ENCODE assay signal across 8 cellular contexts in genomic region chr6:89145962-89146747, GRCh38. TPM values are rescaled to one million over a fixed set of nuclear protein-coding genes. Genes with fewer than 3 reads are reported as not detected.
DNase-seq lines count a peak whose midpoint lies in the region; ATAC-seq and TF ChIP-seq lines count a peak whose summit lies in the region.

Gene PM20D2, plus strand, starts transcription at chr6:89146055. Its CDS starts 90 bp downstream, at chr6:89146145.

- H3K4me3 Mint-ChIP-seq in activated naive CD4-positive, alpha-beta T cell treated with anti-CD3 and anti-CD28 coated beads for 36 hours, result peak within 1 kb of the TSS; percentile 90
- peak within 1 kb of the TSS; percentile 93 for H3K4me3 Mint-ChIP-seq in type B pancreatic cell

- H3K4me1 Mint-ChIP-seq in activated naive CD4-positive, alpha-beta T cell treated with anti-CD3 and anti-CD28 coated beads for 36 hours (ENCODE audit: low read depth), result peaks cover 27% of the 10 kb centered on the region
- H3K4me1 Mint-ChIP-seq in type B pancreatic cell (ENCODE audit: unreplicated experiment), result peaks cover 27% of the 10 kb centered on the region

- H3K36me3 ChIP-seq in DOHH2 (ENCODE audit: control insufficient read depth, low read length) (peaks cover 30% of the 10 kb centered on the region), HUES64 (ENCODE audit: insufficient read depth, low read length) (no peaks in the 10 kb centered on the region), SJSA1 (peaks cover 27% of the 10 kb centered on the region)

- DNase-seq in SJSA1 (ENCODE audit: low read depth in 1 of 2, low spot score in 2 of 2), result peak; percentile 72 to 84
- DNase-seq in activated naive CD4-positive, alpha-beta T cell treated with anti-CD3 and anti-CD28 coated beads for 36 hours, result peak; percentile 59
- peak; percentile 4 to 84 (median 68) for DNase-seq in head of caudate nucleus
- peak; percentile 32 to 93 (median 50) for DNase-seq in posterior cingulate gyrus
- DNase-seq in type B pancreatic cell (ENCODE audit: extremely low spot score, unreplicated experiment), result peak; percentile 77

- peaks cover 8% of the 10 kb centered on the region for H3F3A ChIP-seq in DOHH2 (ENCODE audit: control insufficient read depth, insufficient read depth)

- peak within 1 kb of the TSS; percentile 96 for H3K4me3 ChIP-seq in DOHH2 (ENCODE audit: low read length)
- peak within 1 kb of the TSS; percentile 65 for H3K4me3 ChIP-seq in HUES64 (ENCODE audit: low read length)
- peak within 1 kb of the TSS; percentile 77 for H3K4me3 ChIP-seq in SJSA1

- no peaks in the 10 kb centered on the region for H3K27me3 Mint-ChIP-seq in activated naive CD4-positive, alpha-beta T cell treated with anti-CD3 and anti-CD28 coated beads for 36 hours (ENCODE audit: low read depth)
- no peaks in the 10 kb centered on the region for H3K27me3 Mint-ChIP-seq in type B pancreatic cell

- peak within 1 kb of the TSS; percentile 79 for H3K9ac ChIP-seq in HUES64 (ENCODE audit: low read depth, low read length)

- WGBS in HUES64, result under 1% methylated on average over 103 of the region's 103 CpGs

- peaks cover 61% of the 10 kb centered on the region for H3K79me2 ChIP-seq in DOHH2 (ENCODE audit: control insufficient read depth, low read length)

- H3K36me3 Mint-ChIP-seq in activated naive CD4-positive, alpha-beta T cell treated with anti-CD3 and anti-CD28 coated beads for 36 hours (ENCODE audit: low read depth), result peaks cover 9% of the 10 kb centered on the region
- peaks cover 8% of the 10 kb centered on the region for H3K36me3 Mint-ChIP-seq in type B pancreatic cell

- H4K20me1 ChIP-seq in DOHH2 (ENCODE audit: control insufficient read depth, insufficient read depth, low read depth, low read length), result no peaks in the 10 kb centered on the region; the same call in 1 of the 2 replicates

- H3K9me3 ChIP-seq in DOHH2 (ENCODE audit: control insufficient read depth, insufficient read depth, low read length) (no peaks in the 10 kb centered on the region), HUES64 (ENCODE audit: insufficient read depth, low read depth, low read length) (no peaks in the 10 kb centered on the region), SJSA1 (replicated peaks) (no peaks in the 10 kb centered on the region)

- no peak for TF ChIP-seq CTCF in DOHH2 (IDR thresholded peaks at IDR 0.05; ENCODE audit: low read depth, low read length, poor library complexity, severe bottlenecking)
- TF ChIP-seq CTCF in type B pancreatic cell (conservative IDR thresholded peaks at IDR 0.05), result no peak

- ATAC-seq in GM21526 (IDR thresholded peaks at IDR 0.05; ENCODE audit: low FRiP score, unreplicated experiment), result peak; percentile 70

- CTCF ChIA-PET in activated naive CD4-positive, alpha-beta T cell treated with anti-CD3 and anti-CD28 coated beads for 36 hours (lab: Charles Lee), result interaction anchor here (1.1 to 2.6 kb wide), 7 partner anchors 24 to 204 kb away, joined by 3 to 18 read pairs (median 4); partner anchors contain the start of gene PNRC1

- no peaks in the 10 kb centered on the region for H3K9me2 ChIP-seq in DOHH2 (replicated peaks; ENCODE audit: control insufficient read depth, low read length)

- peak within 1 kb of the TSS; percentile 74 for H3K27ac ChIP-seq in DOHH2 (ENCODE audit: low read depth, low read length)
- no peak within 1 kb of the TSS for H3K27ac ChIP-seq in HUES64 (ENCODE audit: low read depth, low read length)
- peak within 1 kb of the TSS; percentile 94 for H3K27ac ChIP-seq in SJSA1

- peaks cover 47% of the 10 kb centered on the region for H3K4me1 ChIP-seq in DOHH2 (ENCODE audit: control insufficient read depth, low read length)
- peaks cover 8% of the 10 kb centered on the region; the same call in 1 of the 2 replicates for H3K4me1 ChIP-seq in HUES64 (ENCODE audit: insufficient read depth, low read length)
- peaks cover 24% of the 10 kb centered on the region for H3K4me1 ChIP-seq in SJSA1 (replicated peaks)

- peak within 1 kb of the TSS; percentile 96 for H3K27ac Mint-ChIP-seq in activated naive CD4-positive, alpha-beta T cell treated with anti-CD3 and anti-CD28 coated beads for 36 hours
- H3K27ac Mint-ChIP-seq in type B pancreatic cell, result peak within 1 kb of the TSS; percentile 91

- no peaks in the 10 kb centered on the region for H3K9me3 Mint-ChIP-seq in activated naive CD4-positive, alpha-beta T cell treated with anti-CD3 and anti-CD28 coated beads for 36 hours
- H3K9me3 Mint-ChIP-seq in type B pancreatic cell, result peaks cover 3% of the 10 kb centered on the region

- intact Hi-C loops in activated naive CD4-positive, alpha-beta T cell treated with anti-CD3 and anti-CD28 coated beads for 36 hours (cut with micrococcal nuclease), result loop anchor here (1.0 to 2.0 kb wide), 8 partner anchors 29 to 1441 kb away; partner anchors contain the start of genes LYRM2, MAP3K7, PNRC1 and RNGTT
- intact Hi-C loops in head of caudate nucleus (cut with DNase I) (no loop called here), posterior cingulate gyrus (cut with DNase I) (loop anchor here (2.0 kb wide), 1 partner anchor 63 kb away; no protein-coding TSS in a partner anchor)

- peak within 1 kb of the TSS; percentile 70 for H3K4me2 ChIP-seq in DOHH2 (ENCODE audit: low read length)

- H3K27me3 ChIP-seq in DOHH2 (ENCODE audit: control insufficient read depth, low read length), result no peaks in the 10 kb centered on the region
- peaks cover 50% of the 10 kb centered on the region for H3K27me3 ChIP-seq in HUES64 (ENCODE audit: insufficient read depth, low read length)
- H3K27me3 ChIP-seq in SJSA1 (replicated peaks), result no peaks in the 10 kb centered on the region

RNA-seq across cellular contexts. Expression of gene PM20D2, which starts in this region (rescaled TPM):
- 3.5 TPM for polyA plus RNA-seq in HUES64 (2013, experiment 1 of 2)
- 3.7 TPM for polyA plus RNA-seq in HUES64 (2013, experiment 2 of 2)
- total RNA-seq in SJSA1 (2014; rRNA removed; shearing (Covaris generic)), result 46.1 and 52.7 TPM in 2 replicates
- 10 to 100 TPM; 11.6 to 12.7 TPM for total RNA-seq in activated naive CD4-positive, alpha-beta T cell treated with anti-CD3 and anti-CD28 coated beads for 36 hours
- 10.3 and 15.3 TPM in 2 replicates for total RNA-seq in type B pancreatic cell (ENCODE audit: low replicate concordance)
